Comparison of ENCODE assay signal across 16 cellular contexts in genomic region chr4:100146756-100147155, GRCh38. TPM values are rescaled to one million over a fixed set of nuclear protein-coding genes. Genes with fewer than 3 reads are reported as not detected.
"Had no signal": no experiment of that assay in that cellular context is flagged by ENCODE, and none has a peak within 500 bp of the region (broad histone marks: within the 10 kb centered on the region; RNA-seq: fewer than 3 reads in every experiment).

No MANE protein-coding gene starts in this region.

- FAIRE-seq: endometrium, frontal cortex, TTC549 had no signal

- H3K27me3 ChIP-seq: adrenal gland, colonic mucosa, upper lobe of left lung had no signal

- DNase-seq: activated CD4-positive, alpha-beta T cell treated with anti-CD3 and anti-CD28 coated beads for 4 hours; activated CD8-positive, alpha-beta T cell treated with anti-CD3 and anti-CD28 coated beads for 36 hours; activated effector memory CD4-positive, alpha-beta T cell treated with Interleukin-2 at 50 U/mL for 16 hours; activated T-cell treated with anti-CD3 and anti-CD28 coated beads, Interleukin-2, amount 50 U/mL, for 4 hours; adrenal gland; colonic mucosa; head of caudate nucleus; immature natural killer cell; nucleus accumbens; right cardiac atrium; stimulated activated naive CD8-positive, alpha-beta T cell treated with anti-CD3 and anti-CD28 coated beads, Interleukin-15, amount 100 ng/mL, for 72 hours; upper lobe of left lung had no signal

- H3K36me3 ChIP-seq: adrenal gland, colonic mucosa, upper lobe of left lung had no signal

- H3K4me3 ChIP-seq: adrenal gland, colonic mucosa, upper lobe of left lung had no signal

- H3K4me1 ChIP-seq: adrenal gland, colonic mucosa, upper lobe of left lung had no signal

- H3K9me3 ChIP-seq: adrenal gland, colonic mucosa, upper lobe of left lung had no signal

- ATAC-seq: activated CD8-positive, alpha-beta T cell treated with anti-CD3 and anti-CD28 coated beads for 36 hours; activated T-cell treated with anti-CD3 and anti-CD28 coated beads, Interleukin-2, amount 50 U/mL, for 4 hours; right cardiac atrium; stimulated activated naive CD8-positive, alpha-beta T cell treated with anti-CD3 and anti-CD28 coated beads, Interleukin-15, amount 100 ng/mL, for 72 hours; WTC11 had no signal

- H3K27ac ChIP-seq: adrenal gland, colonic mucosa, upper lobe of left lung had no signal

RNA-seq across cellular contexts. Expression of gene DDIT4L, which starts 43.5 kb away (rescaled TPM):
- polyA plus RNA-seq: immature natural killer cell had no signal
